ENCODE assay signal across 12 cellular contexts in genomic region chr16:11627822-11628457, GRCh38. TPM values are rescaled to one million over a fixed set of nuclear protein-coding genes. Genes with fewer than 3 reads are reported as not detected.
DNase-seq lines count a peak whose midpoint lies in the region; ATAC-seq and TF ChIP-seq lines count a peak whose summit lies in the region.
"Had no signal": no experiment of that assay in that cellular context is flagged by ENCODE, and none has a peak within 500 bp of the region (broad histone marks: within the 10 kb centered on the region; RNA-seq: fewer than 3 reads in every experiment).

No MANE protein-coding gene starts in this region.

- no peak for TF ChIP-seq CTCF in upper lobe of left lung (IDR thresholded peaks at IDR 0.05)

- ATAC-seq in left cardiac atrium = peak in 1 of 2 donors; percentile 14
- ATAC-seq in upper lobe of left lung (ENCODE audit: low FRiP score in 2 of 2) = no peak
- ATAC-seq: pancreas had no signal

- peak overlapping the region; percentile 2 for H3K27ac Mint-ChIP-seq in activated T-cell treated with anti-CD3 and anti-CD28 coated beads, Interleukin-2, amount 50 U/mL, for 24 hours
- peak overlapping the region; percentile 13 for H3K27ac Mint-ChIP-seq in activated T-helper 1 cell treated with anti-CD3 and anti-CD28 coated beads, Interleukin-12 subunit alpha, Interleukin-12 subunit beta, Interleukin-2, Interleukin-4 antibody, amounts not matched to agents 30 ng/mL and 10 ng/mL and 1 ng/mL, durations not matched to agents 14 hours and 24 hours and 36 hours

- no peak overlapping the region for H3K4me3 Mint-ChIP-seq in activated T-cell treated with anti-CD3 and anti-CD28 coated beads, Interleukin-2, amount 50 U/mL, for 24 hours
- no peak overlapping the region for H3K4me3 Mint-ChIP-seq in activated T-helper 1 cell treated with anti-CD3 and anti-CD28 coated beads, Interleukin-12 subunit alpha, Interleukin-12 subunit beta, Interleukin-2, Interleukin-4 antibody, amounts not matched to agents 30 ng/mL and 10 ng/mL and 1 ng/mL, durations not matched to agents 14 hours and 24 hours and 36 hours

- H3K36me3 ChIP-seq in upper lobe of left lung = no peaks in the 10 kb centered on the region
- H3K36me3 ChIP-seq: pancreas had no signal

- intact Hi-C loops in activated T-helper 1 cell treated with anti-CD3 and anti-CD28 coated beads, Interleukin-12 subunit alpha, Interleukin-12 subunit beta, Interleukin-2, Interleukin-4 antibody, amounts not matched to agents 30 ng/mL and 10 ng/mL and 1 ng/mL, durations not matched to agents 14 hours and 24 hours and 36 hours (cut with micrococcal nuclease) = no loop called here
- intact Hi-C loops in left cardiac atrium (cut with DNase I) = no loop called here

- TF ChIP-seq EP300 in upper lobe of left lung (IDR thresholded peaks at IDR 0.05) = no peak

- no peaks in the 10 kb centered on the region for H3K9me3 Mint-ChIP-seq in activated T-cell treated with anti-CD3 and anti-CD28 coated beads, Interleukin-2, amount 50 U/mL, for 24 hours
- no peaks in the 10 kb centered on the region for H3K9me3 Mint-ChIP-seq in activated T-helper 1 cell treated with anti-CD3 and anti-CD28 coated beads, Interleukin-12 subunit alpha, Interleukin-12 subunit beta, Interleukin-2, Interleukin-4 antibody, amounts not matched to agents 30 ng/mL and 10 ng/mL and 1 ng/mL, durations not matched to agents 14 hours and 24 hours and 36 hours

- H3K9me3 ChIP-seq in upper lobe of left lung = no peaks in the 10 kb centered on the region
- H3K9me3 ChIP-seq: pancreas had no signal

- H3K4me1 ChIP-seq in upper lobe of left lung = peaks cover 4 to 38% (median 26%) of the 10 kb centered on the region in 4 donors

- no peak for TF ChIP-seq POLR2A in upper lobe of left lung (IDR thresholded peaks at IDR 0.05)

- no peak for DNase-seq in activated T-cell treated with anti-CD3 and anti-CD28 coated beads, Interleukin-2, amount 50 U/mL, for 24 hours
- no peak for DNase-seq in activated T-cell treated with anti-CD3 and anti-CD28 coated beads, Interleukin-2, amount 50 U/mL, for 48 hours
- DNase-seq in activated T-helper 1 cell treated with anti-CD3 and anti-CD28 coated beads, Interleukin-12 subunit alpha, Interleukin-12 subunit beta, Interleukin-2, Interleukin-4 antibody, amounts not matched to agents 30 ng/mL and 10 ng/mL and 1 ng/mL, durations not matched to agents 14 hours and 24 hours and 36 hours (ENCODE audit: low spot score) = no peak
- DNase-seq in left cardiac atrium = peak; percentile 40
- DNase-seq in upper lobe of left lung = peak in 1 of 2 donors; percentile 42
- no peak for DNase-seq in cerebellar cortex (ENCODE audit: low spot score)
- no peak for DNase-seq in superior temporal gyrus (ENCODE audit: extremely low spot score)
- no peak for DNase-seq in occipital lobe (lab: John Stamatoyannopoulos, UW)
- DNase-seq: activated CD4-positive, CD25-positive, alpha-beta regulatory T cell treated with anti-CD3 and anti-CD28 coated beads, Interleukin-2, amount 50 U/mL, for 72 hours; amniotic stem cell; NK-92 treated with Interleukin-12 subunit alpha and Interleukin-12 subunit beta, amount 100 ng/mL, for 24 hours; pancreas had no signal

- no peaks in the 10 kb centered on the region for H3K27me3 ChIP-seq in upper lobe of left lung
- H3K27me3 ChIP-seq: pancreas had no signal

- no peaks in the 10 kb centered on the region for H3K27me3 Mint-ChIP-seq in activated T-cell treated with anti-CD3 and anti-CD28 coated beads, Interleukin-2, amount 50 U/mL, for 24 hours
- peaks cover 2% of the 10 kb centered on the region for H3K27me3 Mint-ChIP-seq in activated T-helper 1 cell treated with anti-CD3 and anti-CD28 coated beads, Interleukin-12 subunit alpha, Interleukin-12 subunit beta, Interleukin-2, Interleukin-4 antibody, amounts not matched to agents 30 ng/mL and 10 ng/mL and 1 ng/mL, durations not matched to agents 14 hours and 24 hours and 36 hours (ENCODE audit: insufficient read depth)

- peaks cover 43% of the 10 kb centered on the region for H3K4me1 Mint-ChIP-seq in activated T-cell treated with anti-CD3 and anti-CD28 coated beads, Interleukin-2, amount 50 U/mL, for 24 hours (ENCODE audit: low read depth)
- peaks cover 28% of the 10 kb centered on the region for H3K4me1 Mint-ChIP-seq in activated T-helper 1 cell treated with anti-CD3 and anti-CD28 coated beads, Interleukin-12 subunit alpha, Interleukin-12 subunit beta, Interleukin-2, Interleukin-4 antibody, amounts not matched to agents 30 ng/mL and 10 ng/mL and 1 ng/mL, durations not matched to agents 14 hours and 24 hours and 36 hours (ENCODE audit: low read depth)

- 67% methylated on average over 15 of the region's 15 CpGs for WGBS in upper lobe of left lung, 2 donors

- peak overlapping the region; percentile 77 to 81 (median 77) for H3K27ac ChIP-seq in upper lobe of left lung
- H3K27ac ChIP-seq: pancreas had no signal

- no peaks in the 10 kb centered on the region for H3K36me3 Mint-ChIP-seq in activated T-cell treated with anti-CD3 and anti-CD28 coated beads, Interleukin-2, amount 50 U/mL, for 24 hours (ENCODE audit: low read depth)
- peaks cover 4% of the 10 kb centered on the region for H3K36me3 Mint-ChIP-seq in activated T-helper 1 cell treated with anti-CD3 and anti-CD28 coated beads, Interleukin-12 subunit alpha, Interleukin-12 subunit beta, Interleukin-2, Interleukin-4 antibody, amounts not matched to agents 30 ng/mL and 10 ng/mL and 1 ng/mL, durations not matched to agents 14 hours and 24 hours and 36 hours (ENCODE audit: low read depth)

- no peak overlapping the region for H3K4me3 ChIP-seq in upper lobe of left lung
- H3K4me3 ChIP-seq: pancreas had no signal

RNA-seq across cellular contexts. Expression of gene SNN, which starts 40.3 kb away (rescaled TPM):
- total RNA-seq in activated T-helper 1 cell treated with anti-CD3 and anti-CD28 coated beads, Interleukin-12 subunit alpha, Interleukin-12 subunit beta, Interleukin-2, Interleukin-4 antibody, amounts not matched to agents 30 ng/mL and 10 ng/mL and 1 ng/mL, durations not matched to agents 14 hours and 24 hours and 36 hours = 7.3 and 7.9 TPM in 2 replicates
- total RNA-seq in left cardiac atrium = 10 to 100 TPM; 27.5 to 33.7 TPM
- total RNA-seq in upper lobe of left lung = 10 to 100 TPM; 14.7 to 29.8 (median 26.1) TPM
- total RNA-seq in occipital lobe = 143 TPM

RNA-seq across cellular contexts. Expression of gene LITAF, which starts 41.2 kb away (rescaled TPM):
- 197 and 199 TPM in 2 replicates for total RNA-seq in activated T-helper 1 cell treated with anti-CD3 and anti-CD28 coated beads, Interleukin-12 subunit alpha, Interleukin-12 subunit beta, Interleukin-2, Interleukin-4 antibody, amounts not matched to agents 30 ng/mL and 10 ng/mL and 1 ng/mL, durations not matched to agents 14 hours and 24 hours and 36 hours
- total RNA-seq in left cardiac atrium (10 to 100 TPM; 76.3 to 86.0 TPM), upper lobe of left lung (100 to 1,000 TPM in 4 of 6 donors, 10 to 100 TPM in 2; 65.8 to 281 (median 113) TPM), occipital lobe (13.7 TPM)
